In the genomic region with DNA sequence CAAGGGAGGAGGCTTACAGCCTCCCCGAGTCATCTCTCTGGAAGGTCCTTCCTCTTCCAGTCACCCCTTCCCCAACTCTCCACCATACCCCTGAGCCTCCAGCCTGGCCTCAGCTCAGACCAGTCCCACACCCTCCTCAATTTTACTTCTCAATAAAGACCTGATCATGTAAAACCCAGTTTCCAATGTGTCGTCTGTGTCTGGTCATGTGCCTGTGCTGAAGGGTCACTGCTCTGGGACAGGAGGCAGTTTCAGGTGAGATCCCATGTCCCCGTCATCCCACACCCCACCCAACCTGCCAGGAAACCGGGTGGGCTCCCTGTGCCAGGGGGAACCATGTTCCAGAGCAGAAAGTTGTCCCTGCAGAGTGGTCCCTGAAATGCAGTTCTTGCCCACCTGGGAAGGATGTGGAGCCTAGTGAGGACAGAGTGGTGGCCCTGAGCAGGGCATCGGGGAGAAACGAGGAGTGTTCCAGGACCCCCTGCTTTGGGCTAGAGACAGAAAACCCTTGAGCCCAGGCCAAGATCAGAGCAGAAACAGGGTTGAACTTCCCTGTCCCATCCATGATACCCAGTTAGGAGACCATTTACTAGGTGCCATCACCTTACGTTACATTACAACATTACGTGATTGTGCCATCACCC, we compare ENCODE assay signal across 17 cellular contexts.
DNase-seq lines count a peak whose midpoint lies in the region; ATAC-seq and TF ChIP-seq lines count a peak whose summit lies in the region.
"Had no signal": no experiment of that assay in that cellular context is flagged by ENCODE, and none has a peak within 500 bp of the region (broad histone marks: within the 10 kb centered on the region; RNA-seq: fewer than 3 reads in every experiment).

No MANE protein-coding gene starts in this region.

- H3K27ac Mint-ChIP-seq in nephron progenitor cell = peak overlapping the region; percentile 51

- no peak overlapping the region for H3K4me2 ChIP-seq in SU-DHL-6 (ENCODE audit: low read depth, low read length, poor library complexity, severe bottlenecking)

- TF ChIP-seq CTCF in SU-DHL-6 (IDR thresholded peaks at IDR 0.05; ENCODE audit: insufficient read depth, low read length, poor library complexity, severe bottlenecking) = no peak
- TF ChIP-seq CTCF in nephron progenitor cell (IDR thresholded peaks at IDR 0.05) = no peak

- H3F3A ChIP-seq in SU-DHL-6 (ENCODE audit: insufficient read depth) = peaks cover 64% of the 10 kb centered on the region

- TF ChIP-seq POLR2A in GM19099 (IDR thresholded peaks at IDR 0.05; ENCODE audit: extremely low read depth, insufficient read length, low read depth) = peak; percentile 27

- no peaks in the 10 kb centered on the region for H4K20me1 ChIP-seq in SU-DHL-6 (ENCODE audit: low read depth, low read length)

- no peaks in the 10 kb centered on the region for H3K4me1 Mint-ChIP-seq in nephron progenitor cell

- no peak overlapping the region for H3K9ac ChIP-seq in SU-DHL-6 (ENCODE audit: low read length)

- H3K9me2 ChIP-seq in SU-DHL-6 (replicated peaks; ENCODE audit: insufficient read depth, low read length) = no peaks in the 10 kb centered on the region

- H3K4me3 Mint-ChIP-seq in nephron progenitor cell = no peak overlapping the region

- H3K9me3 ChIP-seq in SU-DHL-6 (ENCODE audit: insufficient read depth, low read length) = no peaks in the 10 kb centered on the region
- H3K9me3 ChIP-seq: SJCRH30 had no signal

- no peaks in the 10 kb centered on the region for H3K27me3 ChIP-seq in SU-DHL-6 (ENCODE audit: low read length)
- H3K27me3 ChIP-seq: SJCRH30 had no signal

- H3K36me3 ChIP-seq in SU-DHL-6 (ENCODE audit: low read length) = no peaks in the 10 kb centered on the region; the same call in 1 of the 2 replicates
- H3K36me3 ChIP-seq: SJCRH30 had no signal

- peaks cover 15% of the 10 kb centered on the region; the same call in 1 of the 2 replicates for H3K79me2 ChIP-seq in SU-DHL-6 (ENCODE audit: insufficient read depth, low read length)

- ATAC-seq in HG02571 (IDR thresholded peaks at IDR 0.05; ENCODE audit: unreplicated experiment) (no peak), HG03571 (IDR thresholded peaks at IDR 0.05; ENCODE audit: unreplicated experiment) (no peak)
- ATAC-seq: Panc1 had no signal

- no peak overlapping the region for H2AFZ ChIP-seq in SU-DHL-6 (ENCODE audit: low read depth, low read length, severe bottlenecking)

- H3K36me3 Mint-ChIP-seq in nephron progenitor cell (ENCODE audit: low read depth) = no peaks in the 10 kb centered on the region
- H3K36me3 Mint-ChIP-seq: CD14-positive monocyte had no signal

- H3K4me3 ChIP-seq in SU-DHL-6 (ENCODE audit: insufficient read depth, low read length, poor library complexity, severe bottlenecking) = no peak overlapping the region
- H3K4me3 ChIP-seq: SJCRH30 had no signal

- DNase-seq in nephron progenitor cell (no peak), HCEC 1CT (no peak)
- no peak for DNase-seq in activated T-cell treated with anti-CD3 and anti-CD28 coated beads, Interleukin-2, amount 50 U/mL, for 48 hours
- DNase-seq: ACHN, DND-41, GOT3, NCI-H1417 treated with DMSO at 0.1 percent for 48 hours, NCI-H187 treated with DMSO at 0.1 percent for 48 hours, NCI-H2227 treated with DMSO at 0.1 percent for 48 hours, NCI-H524, SJCRH30 had no signal

- peaks cover 3% of the 10 kb centered on the region for H3K9me3 Mint-ChIP-seq in nephron progenitor cell

- peak overlapping the region; percentile 70 for H3K27ac ChIP-seq in SU-DHL-6 (ENCODE audit: low read depth, low read length)
- H3K27ac ChIP-seq: SJCRH30 had no signal

- H3K27me3 Mint-ChIP-seq in nephron progenitor cell (ENCODE audit: low read depth, poor library complexity) = peaks cover 54% of the 10 kb centered on the region
